In genomic region chr11:45532552-45532951, GRCh38 we compare ENCODE assay signal across 17 cellular contexts.
"Had no signal": no experiment of that assay in that cellular context is flagged by ENCODE, and none has a peak within 500 bp of the region (broad histone marks: within the 10 kb centered on the region; RNA-seq: fewer than 3 reads in every experiment).

No MANE protein-coding gene starts in this region.

- H3K4me1 ChIP-seq: gastrocnemius medialis, left ventricle myocardium inferior, tibial artery, upper lobe of left lung, uterus had no signal

- H3K9me3 ChIP-seq: gastrocnemius medialis, left ventricle myocardium inferior, neutrophil, tibial artery, upper lobe of left lung, uterus had no signal

- H3K27ac Mint-ChIP-seq: naive B cell, nephron had no signal

- H3K36me3 Mint-ChIP-seq: naive B cell had no signal

- DNase-seq: effector memory CD4-positive, alpha-beta T cell; gastrocnemius medialis; left ventricle myocardium inferior; mesendoderm; naive B cell; stimulated activated CD4-positive, alpha-beta T cell treated with anti-CD3 and anti-CD28 coated beads, Interleukin-2, amount 100 ng/mL, for 48 hours; stimulated activated naive CD4-positive, alpha-beta T cell treated with Interleukin-2 at 50 U/mL for 16 hours; tibial artery; uterus had no signal

- H3K27ac ChIP-seq: gastrocnemius medialis, left ventricle myocardium inferior, neutrophil, tibial artery, upper lobe of left lung, uterus had no signal

- H3K27me3 ChIP-seq: gastrocnemius medialis, upper lobe of left lung, uterus had no signal

- FAIRE-seq: endometrium, keratinocyte had no signal

- H3K36me3 ChIP-seq: gastrocnemius medialis, left ventricle myocardium inferior, neutrophil, tibial artery, upper lobe of left lung, uterus had no signal

- H3K4me3 Mint-ChIP-seq: naive B cell, nephron had no signal

- ATAC-seq: esophagus mucosa, gastrocnemius medialis had no signal

- H3K4me3 ChIP-seq: gastrocnemius medialis, left ventricle myocardium inferior, lung, smooth muscle cell, tibial artery, upper lobe of left lung, uterus had no signal

- H3K4me1 Mint-ChIP-seq: naive B cell had no signal

- H3K9me3 Mint-ChIP-seq: naive B cell, nephron had no signal
